8 cellular contexts compared by ENCODE assay signal in genomic region chr16:27237229-27238015, GRCh38. TPM values are rescaled to one million over a fixed set of nuclear protein-coding genes. Genes with fewer than 3 reads are reported as not detected.
A peak's percentile ranks its signal among the peaks of the same experiment; 100 is the strongest.
DNase-seq lines count a peak whose midpoint lies in the region; ATAC-seq and TF ChIP-seq lines count a peak whose summit lies in the region.

No MANE protein-coding gene starts in this region.

- peak; percentile 50 for ATAC-seq in CD8-positive, alpha-beta T cell
- peak; percentile 66 for ATAC-seq in GM21390 (IDR thresholded peaks at IDR 0.05; ENCODE audit: unreplicated experiment)

- TF ChIP-seq EP300 in esophagus muscularis mucosa (IDR thresholded peaks at IDR 0.05), result no peak

- peak overlapping the region; percentile 70 for H3K4me3 Mint-ChIP-seq in CD8-positive, alpha-beta T cell

- peaks cover 19% of the 10 kb centered on the region for H3K36me3 Mint-ChIP-seq in CD8-positive, alpha-beta T cell

- intact Hi-C loops in CD8-positive, alpha-beta T cell (cut with DNase I, micrococcal nuclease), result loop anchor here in 1 of 2 experiments (1.0 kb wide), 2 partner anchors 31 to 68 kb away; partner anchors contain the start of gene NSMCE1
- intact Hi-C loops in esophagus muscularis mucosa (cut with DNase I), result no loop called here

- peak in 6 of 7 experiments; percentile 52 to 82 (median 72) for DNase-seq in CD8-positive, alpha-beta T cell
- DNase-seq in Karpas-422 (no peak), esophagus muscularis mucosa (ENCODE audit: extremely low spot score) (no peak), SW 1271 (lab: John Stamatoyannopoulos, UW) (no peak), superior temporal gyrus (ENCODE audit: extremely low spot score) (no peak)
- peak; percentile 74 for DNase-seq in activated CD8-positive, alpha-beta memory T cell treated with anti-CD3 and anti-CD28 coated beads, Interleukin-2, amount 50 U/mL, for 1 hour (ENCODE audit: extremely low read depth)
- DNase-seq in stimulated activated CD4-positive, alpha-beta T cell treated with anti-CD3 and anti-CD28 coated beads, Interleukin-12 subunit alpha, Interleukin-12 subunit beta, amount 100 ng/mL, for 4 hours, result peak; percentile 71

- TF ChIP-seq POLR2A in esophagus muscularis mucosa (IDR thresholded peaks at IDR 0.05; ENCODE audit: low read depth), result no peak

- H3K9me3 ChIP-seq in CD8-positive, alpha-beta T cell (ENCODE audit: low read length), result no peaks in the 10 kb centered on the region
- no peaks in the 10 kb centered on the region for H3K9me3 ChIP-seq in Karpas-422 (ENCODE audit: low read length)
- no peaks in the 10 kb centered on the region for H3K9me3 ChIP-seq in esophagus muscularis mucosa

- POLR2A ChIA-PET in CD8-positive, alpha-beta T cell (lab: Charles Lee), result interaction anchor here (0.7 to 5.9 kb wide), 13 partner anchors 10 to 226 kb away, joined by 3 to 68 read pairs (median 4); partner anchors contain the start of genes IL21R, KDM8 and NSMCE1

- H3K9ac ChIP-seq in Karpas-422 (ENCODE audit: low read length), result peak overlapping the region; percentile 21; the same call in 1 of the 2 replicates

- no peaks in the 10 kb centered on the region for H3K27me3 ChIP-seq in CD8-positive, alpha-beta T cell (ENCODE audit: insufficient read depth, low read length)
- no peaks in the 10 kb centered on the region for H3K27me3 ChIP-seq in Karpas-422 (ENCODE audit: low read length)
- H3K27me3 ChIP-seq in esophagus muscularis mucosa, result no peaks in the 10 kb centered on the region

- H3K4me3 ChIP-seq in CD8-positive, alpha-beta T cell (ENCODE audit: low read depth, low read length), result no peak overlapping the region
- H3K4me3 ChIP-seq in Karpas-422 (ENCODE audit: low read length) (no peak overlapping the region), esophagus muscularis mucosa (no peak overlapping the region)

- H3K36me3 ChIP-seq in CD8-positive, alpha-beta T cell (ENCODE audit: insufficient read depth, low read length), result no peaks in the 10 kb centered on the region
- H3K36me3 ChIP-seq in Karpas-422 (ENCODE audit: insufficient read depth, low read length) (no peaks in the 10 kb centered on the region), esophagus muscularis mucosa (peaks cover 5 to 25% (median 16%) of the 10 kb centered on the region in 4 donors)

- peaks cover 64% of the 10 kb centered on the region for H3K4me1 ChIP-seq in CD8-positive, alpha-beta T cell (ENCODE audit: insufficient read depth, low read length)
- peaks cover 10% of the 10 kb centered on the region for H3K4me1 ChIP-seq in Karpas-422 (ENCODE audit: low read length)
- H3K4me1 ChIP-seq in esophagus muscularis mucosa, result peaks cover 49 to 75% (median 72%) of the 10 kb centered on the region in 4 donors

- peak overlapping the region; percentile 90 for H3K27ac ChIP-seq in CD8-positive, alpha-beta T cell (ENCODE audit: low read depth, low read length)
- H3K27ac ChIP-seq in Karpas-422 (ENCODE audit: low read length), result no peak overlapping the region
- peak overlapping the region; percentile 53 to 78 (median 68) for H3K27ac ChIP-seq in esophagus muscularis mucosa (replicated peaks in 1 of 4)

- peaks cover 85% of the 10 kb centered on the region for H3K4me1 Mint-ChIP-seq in CD8-positive, alpha-beta T cell (ENCODE audit: low read depth)

- no peaks in the 10 kb centered on the region for H3K27me3 Mint-ChIP-seq in CD8-positive, alpha-beta T cell (ENCODE audit: low read depth)

- no peaks in the 10 kb centered on the region for H3K9me2 ChIP-seq in Karpas-422 (replicated peaks; ENCODE audit: insufficient read depth, low read length)

- H3K4me2 ChIP-seq in Karpas-422 (ENCODE audit: low read depth, low read length, poor library complexity, severe bottlenecking), result no peak overlapping the region

- 0 out of 2 replicates have a peak, but pooled peaks cover 3% of the 10 kb centered on the region for H4K20me1 ChIP-seq in Karpas-422 (ENCODE audit: insufficient read depth, low read depth, low read length)

- 64% methylated on average over 19 of the region's 22 CpGs for WGBS in esophagus muscularis mucosa

- H3K79me2 ChIP-seq in Karpas-422 (ENCODE audit: low read length), result no peaks in the 10 kb centered on the region

- H3K9me3 Mint-ChIP-seq in CD8-positive, alpha-beta T cell, result no peaks in the 10 kb centered on the region

- peak overlapping the region; percentile 98 for H3K27ac Mint-ChIP-seq in CD8-positive, alpha-beta T cell

- CTCF ChIA-PET in CD8-positive, alpha-beta T cell (lab: Charles Lee), result interaction anchor here (1.2 to 5.8 kb wide), 5 partner anchors 12 to 226 kb away, joined by 3 to 69 read pairs (median 23); no protein-coding TSS in a partner anchor

- no peak overlapping the region for H2AFZ ChIP-seq in Karpas-422 (ENCODE audit: low read length)

- TF ChIP-seq CTCF in CD8-positive, alpha-beta T cell (IDR thresholded peaks at IDR 0.05), result no peak
- TF ChIP-seq CTCF in esophagus muscularis mucosa (IDR thresholded peaks at IDR 0.05), result no peak

RNA-seq across cellular contexts. Expression of gene NSMCE1, which starts 31.1 kb away (rescaled TPM):
- total RNA-seq in CD8-positive, alpha-beta T cell, result 10 to 100 TPM; 29.6 to 30.1 TPM
- total RNA-seq in Karpas-422 (2014; rRNA removed; shearing (Covaris generic); ENCODE audit: low replicate concordance), result 59.2 and 77.8 TPM in 2 replicates
- total RNA-seq in esophagus muscularis mucosa, result 10 to 100 TPM; 49.7 to 68.8 (median 64.0) TPM

RNA-seq across cellular contexts. Expression of gene KDM8, which starts 34.1 kb away (rescaled TPM):
- total RNA-seq in CD8-positive, alpha-beta T cell, result 10 to 100 TPM; 17.6 to 22.6 TPM
- 1.9 and 3.1 TPM in 2 replicates for total RNA-seq in Karpas-422 (2014; rRNA removed; shearing (Covaris generic); ENCODE audit: low replicate concordance)
- total RNA-seq in esophagus muscularis mucosa, result 1 to 10 TPM; 2.5 to 7.1 (median 3.7) TPM

Comparison
In these comparisons a context has a peak if more than half of its experiments do, and no peak if none do; other contexts are left out.
1. DNase-seq: peak in CD8-positive, alpha-beta T cell (6 of 7), activated CD8-positive, alpha-beta memory T cell treated with anti-CD3 and anti-CD28 coated beads, Interleukin-2, amount 50 U/mL, for 1 hour (single experiment) and stimulated activated CD4-positive, alpha-beta T cell treated with anti-CD3 and anti-CD28 coated beads, Interleukin-12 subunit alpha, Interleukin-12 subunit beta, amount 100 ng/mL, for 4 hours (single experiment); none in Karpas-422 (single experiment), esophagus muscularis mucosa (single experiment), SW 1271 (0 of 2) and superior temporal gyrus (single experiment).